21 cellular contexts compared by ENCODE assay signal in the genomic region with DNA sequence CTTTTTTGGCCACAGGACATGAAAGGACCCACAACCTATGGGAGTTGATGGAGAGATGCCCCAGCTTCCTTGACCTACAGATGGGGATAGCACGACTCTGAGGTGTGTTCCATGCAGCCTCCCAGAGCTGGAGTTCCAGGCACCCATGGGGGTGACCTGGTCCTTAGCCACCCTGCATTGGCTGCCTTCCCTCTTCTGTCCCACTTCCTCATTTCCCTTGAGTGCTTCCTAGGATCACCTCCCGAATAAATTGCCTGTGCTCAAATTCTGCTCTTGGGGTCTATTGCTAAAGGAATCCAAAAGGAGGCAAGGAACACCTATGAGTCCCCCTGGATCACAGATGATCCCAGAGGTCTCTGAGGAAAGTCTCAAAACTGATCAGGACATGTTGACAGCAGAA. TPM values are rescaled to one million over a fixed set of nuclear protein-coding genes. Genes with fewer than 3 reads are reported as not detected.
DNase-seq lines count a peak whose midpoint lies in the region; ATAC-seq, FAIRE-seq and TF ChIP-seq lines count a peak whose summit lies in the region.
"Had no signal": no experiment of that assay in that cellular context is flagged by ENCODE, and none has a peak within 500 bp of the region (broad histone marks: within the 10 kb centered on the region; RNA-seq: fewer than 3 reads in every experiment).

No MANE protein-coding gene starts in this region.

- TF ChIP-seq RAD21 in K562 (CRISPR knock-in tag; conservative IDR thresholded peaks at IDR 0.05 in 1 of 2, IDR thresholded peaks at IDR 0.05 in 1 of 2), result no peak

- no peak overlapping the region for H3K9ac ChIP-seq in K562 (ENCODE audit: insufficient read depth in 1 of 2, low read depth in 2 of 2, low read length in 2 of 2)
- H3K9ac ChIP-seq: GM23248 had no signal

- ATAC-seq in K562 (no peak), GM21717 (IDR thresholded peaks at IDR 0.05; ENCODE audit: unreplicated experiment) (no peak)

- H3K4me3 ChIP-seq in K562 (no peak overlapping the region), suprapubic skin (no peak overlapping the region)
- H3K4me3 ChIP-seq: GM23248 had no signal

- H3K27ac ChIP-seq in C4-2B (peak overlapping the region; percentile 83), RWPE1 (peak overlapping the region; percentile 80), K562 (ENCODE audit: extremely low read depth, low read depth, low read length) (no peak overlapping the region), suprapubic skin (peak overlapping the region; percentile 69)
- H3K27ac ChIP-seq: GM23248 had no signal

- no peaks in the 10 kb centered on the region for H3K79me2 ChIP-seq in K562 (ENCODE audit: control insufficient read depth, insufficient read depth, low read length)

- H2AFZ ChIP-seq in K562 (ENCODE audit: low read depth, low read length), result no peak overlapping the region
- H2AFZ ChIP-seq: GM23248 had no signal

- POLR2A ChIA-PET in RWPE1 (lab: Yijun Ruan, JAX; ENCODE audit: low non-redundant PET), result interaction anchor here (0.6 kb wide), 1 partner anchor 18 kb away, joined by 3 read pairs; no protein-coding TSS in a partner anchor
- POLR2A ChIA-PET in K562 (lab: Yijun Ruan, JAX), result no interaction called here

- peaks cover 18 to 32% of the 10 kb centered on the region in 2 experiments; a peak in 3 of 5 replicates for H3K27me3 ChIP-seq in K562 (ENCODE audit: control insufficient read depth in 2 of 2, insufficient read depth in 2 of 2, low read length in 2 of 2)
- no peaks in the 10 kb centered on the region for H3K27me3 ChIP-seq in suprapubic skin
- H3K27me3 ChIP-seq: BE2C had no signal

- H3K4me1 ChIP-seq in K562 (replicated peaks in 1 of 2; ENCODE audit: control insufficient read depth in 2 of 2, insufficient read depth in 2 of 2, low read length in 2 of 2) (no peaks in the 10 kb centered on the region), suprapubic skin (peaks cover 38% of the 10 kb centered on the region)
- H3K4me1 ChIP-seq: BE2C, Caco-2 had no signal

- H3K36me3 ChIP-seq in K562 (ENCODE audit: control insufficient read depth, insufficient read depth, low read length) (no peaks in the 10 kb centered on the region), suprapubic skin (no peaks in the 10 kb centered on the region)
- H3K36me3 ChIP-seq: BE2C had no signal

- DNase-seq in RWPE1 (ENCODE audit: low spot score) (no peak), K562 (ENCODE audit: extremely low read depth in 1 of 4, low spot score in 3 of 4) (peak in 1 of 4 experiments; percentile 5), suprapubic skin (ENCODE audit: low spot score in 2 of 2) (no peak), ecto neural progenitor cell (ENCODE audit: low spot score) (no peak), H54 (ENCODE audit: insufficient read length, low spot score) (no peak)
- DNase-seq: ACHN; BE2C; C1 segment of cervical spinal cord; Caco-2; CD4-positive, alpha-beta T cell; DMS153; DMS79; GDM1; GM23248; HCEC 1CT had no signal

- BruUV-seq in K562 (replicated peaks; lab: Mats Ljungman, UMichigan), result no TSS peak

- peaks cover 8% of the 10 kb centered on the region for H4K20me1 ChIP-seq in K562 (replicated peaks; ENCODE audit: control insufficient read depth, insufficient read depth, low read length)

- in situ Hi-C loops in K562 (cut with MboI), result no loop called here

- intact Hi-C loops in K562 (cut with micrococcal nuclease), result no loop called here

- no peak overlapping the region for H3K4me2 ChIP-seq in K562 (ENCODE audit: insufficient read depth, low read length)

- H3K9me3 ChIP-seq in K562 (replicated peaks; ENCODE audit: control insufficient read depth, insufficient read depth, low read depth, low read length) (no peaks in the 10 kb centered on the region), suprapubic skin (peaks cover 13% of the 10 kb centered on the region)
- H3K9me3 ChIP-seq: BE2C, Caco-2 had no signal

- FAIRE-seq in K562 (lab: Jason Lieb, UNC) (no peak), H54 (lab: Jason Lieb, UNC) (no peak)
- FAIRE-seq: A204.1, D721Med, GM19239 had no signal

- 0% methylated on average over 2 of the region's 2 CpGs for WGBS in K562 (ENCODE audit: insufficient coverage, low coverage, missing lambda C conversion rate)
- 76% methylated on average over 2 of the region's 2 CpGs for WGBS in suprapubic skin

- TF ChIP-seq CTCF in C4-2B (conservative IDR thresholded peaks at IDR 0.05), result no peak
- TF ChIP-seq CTCF in RWPE1 (conservative IDR thresholded peaks at IDR 0.05; ENCODE audit: low read depth), result no peak
- TF ChIP-seq CTCF in K562 (IDR thresholded peaks at IDR 0.05 in 2 of 3, conservative IDR thresholded peaks at IDR 0.05 in 1 of 3; ENCODE audit: insufficient read depth in 2 of 3, low read depth in 1 of 3, low read length in 3 of 3), result no peak
- TF ChIP-seq CTCF in suprapubic skin (IDR thresholded peaks at IDR 0.05), result no peak

- H3K9me1 ChIP-seq in K562 (ENCODE audit: control insufficient read depth, insufficient read depth, low read length), result no peaks in the 10 kb centered on the region

- TF ChIP-seq POLR2A in K562 (conservative IDR thresholded peaks at IDR 0.05) (no peak), suprapubic skin (IDR thresholded peaks at IDR 0.05) (no peak), H54 (IDR thresholded peaks at IDR 0.05; ENCODE audit: low read depth, low read length) (no peak)

- TF ChIP-seq EP300 in K562 (IDR thresholded peaks at IDR 0.05; ENCODE audit: low read length) (no peak), suprapubic skin (IDR thresholded peaks at IDR 0.05) (no peak)

- CTCF ChIA-PET in RWPE1 (lab: Yijun Ruan, JAX), result interaction anchor here (0.6 kb wide), 1 partner anchor 103 kb away, joined by 3 read pairs; no protein-coding TSS in a partner anchor
- CTCF ChIA-PET in K562 (lab: Yijun Ruan, JAX; ENCODE audit: low intra/inter-chr PET ratio), result no interaction called here

TF ChIP-seq in K562, 482 proteins besides CTCF, POLR2A, EP300 and RAD21:
- TF ChIP-seq SPI1 (IDR thresholded peaks at IDR 0.05; ENCODE audit: borderline replicate concordance, low read depth, low read length) (peak; percentile 77), ZNF174 (CRISPR knock-in tag; IDR thresholded peaks at IDR 0.05) (no peak)

RNA-seq across cellular contexts. Expression of a gene that starts 24.7 kb away (rescaled TPM):
- 0.44 and 0.55 TPM in 2 replicates for total RNA-seq in K562 (2011; cell fraction: chromatin; rRNA removed; ENCODE audit: low replicate concordance)
- 0.13 and 0.67 TPM in 2 replicates for total RNA-seq in K562 (2011; cell fraction: nucleolus; rRNA removed)
- 0.53 and 0.73 TPM in 2 replicates for total RNA-seq in K562 (2011; cell fraction: nucleoplasm; rRNA removed)
- total RNA-seq in K562 (2014; rRNA removed), result 0.09 TPM in 1 of 2 replicates, not detected in the other
- 0.04 and 0.10 TPM in 2 replicates for total RNA-seq in K562 (2014; rRNA removed; fragmentation: Illumina TruSeq; extraction: Trizol)
- total RNA-seq in K562 (2015; rRNA removed; fragmentation: Illumina TruSeq; extraction: Trizol), result 0.11 and 0.14 TPM in 2 replicates
- 0.34 and 0.38 TPM in 2 replicates for total RNA-seq in K562 (2021)
- 0.15 and 0.21 TPM in 2 replicates for polyA plus RNA-seq in K562 (2011; rRNA removed)
- 0.30 TPM in 1 of 2 replicates, not detected in the other for polyA plus RNA-seq in K562 (2011; cell fraction: cytosol; rRNA removed)
- 0.21 and 1.7 TPM in 2 replicates for polyA plus RNA-seq in K562 (2011; cell fraction: nucleus; rRNA removed)
- polyA plus RNA-seq in K562 (2012), result 0.13 and 0.35 TPM in 2 replicates
- polyA plus RNA-seq in K562 (2014; fragmentation: Illumina TruSeq; extraction: Trizol), result 0.06 TPM in 1 of 2 replicates, not detected in the other
- polyA plus RNA-seq in K562 (2014; fragmentation: Nextera tagmentation; extraction: Ambion mirVana), result not detected
- polyA plus RNA-seq in K562 (2014; rRNA removed), result not detected in 2 replicates
- polyA minus RNA-seq in K562 (2011; rRNA and poly(A)+ RNA removed), result 0.21 TPM in 1 of 2 replicates, not detected in the other
- not detected in 2 replicates for polyA minus RNA-seq in K562 (2011; cell fraction: cytosol; rRNA and poly(A)+ RNA removed)
- polyA minus RNA-seq in K562 (2011; cell fraction: nucleus; rRNA and poly(A)+ RNA removed), result 0.22 and 0.40 TPM in 2 replicates
- 100 to 1,000 TPM in 1 of 4 donors, 10 to 100 TPM in 3; 39.8 to 148 (median 74.3) TPM for total RNA-seq in suprapubic skin
- total RNA-seq: GM23248, H4 had no signal
- polyA plus RNA-seq: GM23248 had no signal

Comparison
In these comparisons a context has a peak if more than half of its experiments do, and no peak if none do; other contexts are left out.
1. RNA of a gene that starts 24.7 kb away (total RNA-seq): 39.8 to 148 TPM in suprapubic skin; 0.04 to 0.73 TPM in K562; every median in the first group is over 10 times any median in the second.